ENCODE assay signal across 1 cellular context in genomic region chr5:72185717-72186388, GRCh38.
TF ChIP-seq lines count a peak whose summit lies in the region.

No MANE protein-coding gene starts in this region.

TF ChIP-seq in WTC11, 78 proteins besides CTCF, POLR2A, EP300 and RAD21 (continued from another document):
- no peak for TF ChIP-seq USF2 (CRISPR knock-in tag; IDR thresholded peaks at IDR 0.05)
- TF ChIP-seq FOXP1 (CRISPR knock-in tag; IDR thresholded peaks at IDR 0.05; ENCODE audit: borderline replicate concordance): no peak
